Comparison of ENCODE assay signal across 1 cellular context in the genomic region with DNA sequence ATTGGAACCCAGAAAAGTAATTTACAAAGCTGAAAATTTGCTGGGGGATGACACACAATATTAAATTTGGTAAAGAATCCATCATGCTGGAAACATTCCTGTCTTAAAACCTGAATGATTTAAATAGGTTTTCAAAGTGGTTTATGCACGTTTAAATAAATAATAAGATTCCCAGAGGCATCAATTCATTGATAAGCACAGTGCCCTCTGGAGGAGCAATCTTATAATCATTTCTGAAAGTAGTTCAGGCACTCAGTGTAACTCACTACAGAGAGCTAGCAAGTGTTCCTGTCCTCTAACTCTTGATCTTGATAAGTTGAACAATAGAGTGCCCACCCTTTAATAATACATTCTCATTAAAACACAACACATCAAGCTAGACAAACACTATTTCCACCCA.
TF ChIP-seq lines count a peak whose summit lies in the region.

No MANE protein-coding gene starts in this region.

TF ChIP-seq in HCT116, 20 proteins besides CTCF, POLR2A, EP300 and RAD21 (continued from another document):
- no peak for TF ChIP-seq CBX3 (IDR thresholded peaks at IDR 0.05; ENCODE audit: low read depth)
- TF ChIP-seq, protein P1, sequence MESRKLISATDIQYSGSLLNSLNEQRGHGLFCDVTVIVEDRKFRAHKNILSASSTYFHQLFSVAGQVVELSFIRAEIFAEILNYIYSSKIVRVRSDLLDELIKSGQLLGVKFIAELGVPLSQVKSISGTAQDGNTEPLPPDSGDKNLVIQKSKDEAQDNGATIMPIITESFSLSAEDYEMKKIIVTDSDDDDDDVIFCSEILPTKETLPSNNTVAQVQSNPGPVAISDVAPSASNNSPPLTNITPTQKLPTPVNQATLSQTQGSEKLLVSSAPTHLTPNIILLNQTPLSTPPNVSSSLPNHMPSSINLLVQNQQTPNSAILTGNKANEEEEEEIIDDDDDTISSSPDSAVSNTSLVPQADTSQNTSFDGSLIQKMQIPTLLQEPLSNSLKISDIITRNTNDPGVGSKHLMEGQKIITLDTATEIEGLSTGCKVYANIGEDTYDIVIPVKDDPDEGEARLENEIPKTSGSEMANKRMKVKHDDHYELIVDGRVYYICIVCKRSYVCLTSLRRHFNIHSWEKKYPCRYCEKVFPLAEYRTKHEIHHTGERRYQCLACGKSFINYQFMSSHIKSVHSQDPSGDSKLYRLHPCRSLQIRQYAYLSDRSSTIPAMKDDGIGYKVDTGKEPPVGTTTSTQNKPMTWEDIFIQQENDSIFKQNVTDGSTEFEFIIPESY (IDR thresholded peaks at IDR 0.05; ENCODE audit: extremely low read depth, insufficient replicate concordance, low read length), result no peak
- TF ChIP-seq TCF7L2 (IDR thresholded peaks at IDR 0.05; ENCODE audit: borderline replicate concordance, extremely low read depth, insufficient read depth, insufficient read length), result no peak
- no peak for TF ChIP-seq SRF (IDR thresholded peaks at IDR 0.05; ENCODE audit: low read depth)
- TF ChIP-seq CEBPB (IDR thresholded peaks at IDR 0.05; ENCODE audit: low read depth), result no peak
- TF ChIP-seq ZNF274 (IDR thresholded peaks at IDR 0.05; ENCODE audit: low read depth, low read length), result no peak
- TF ChIP-seq, protein P2, sequence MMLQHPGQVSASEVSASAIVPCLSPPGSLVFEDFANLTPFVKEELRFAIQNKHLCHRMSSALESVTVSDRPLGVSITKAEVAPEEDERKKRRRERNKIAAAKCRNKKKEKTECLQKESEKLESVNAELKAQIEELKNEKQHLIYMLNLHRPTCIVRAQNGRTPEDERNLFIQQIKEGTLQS (IDR thresholded peaks at IDR 0.05), result no peak
- TF ChIP-seq, protein P3, sequence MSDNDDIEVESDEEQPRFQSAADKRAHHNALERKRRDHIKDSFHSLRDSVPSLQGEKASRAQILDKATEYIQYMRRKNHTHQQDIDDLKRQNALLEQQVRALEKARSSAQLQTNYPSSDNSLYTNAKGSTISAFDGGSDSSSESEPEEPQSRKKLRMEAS (IDR thresholded peaks at IDR 0.05), result no peak
- TF ChIP-seq JUND (IDR thresholded peaks at IDR 0.05), result no peak
- no peak for TF ChIP-seq SIN3A (IDR thresholded peaks at IDR 0.05; ENCODE audit: low read depth)
